Comparison of ENCODE assay signal across 9 cellular contexts in the genomic region with DNA sequence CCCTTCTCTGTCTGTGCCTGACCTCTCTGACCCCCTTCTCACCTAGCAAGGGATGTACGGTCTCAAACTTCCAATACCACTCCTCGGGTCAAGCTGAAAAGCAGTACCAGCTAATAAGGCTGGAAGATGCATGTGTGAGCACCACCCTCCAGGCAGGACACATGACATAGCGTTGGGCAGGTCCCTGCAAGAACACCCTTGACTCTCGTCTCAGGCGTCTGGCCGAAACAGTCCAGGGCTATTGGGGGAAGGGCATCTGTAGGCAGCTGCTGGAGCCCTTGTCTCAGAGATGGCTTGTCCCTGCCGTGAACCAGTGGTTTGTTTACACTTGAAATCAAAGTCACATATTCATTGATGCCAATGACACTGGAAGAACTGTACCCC. TPM values are rescaled to one million over a fixed set of nuclear protein-coding genes. Genes with fewer than 3 reads are reported as not detected.
A peak's percentile ranks its signal among the peaks of the same experiment; 100 is the strongest.
DNase-seq lines count a peak whose midpoint lies in the region; ATAC-seq and TF ChIP-seq lines count a peak whose summit lies in the region.
"Had no signal": no experiment of that assay in that cellular context is flagged by ENCODE, and none has a peak within 500 bp of the region (broad histone marks: within the 10 kb centered on the region; RNA-seq: fewer than 3 reads in every experiment).

No MANE protein-coding gene starts in this region.

- no peak for TF ChIP-seq POLR2A in heart left ventricle (IDR thresholded peaks at IDR 0.05)

- no peak overlapping the region for H3K27ac Mint-ChIP-seq in endothelial cell (ENCODE audit: unreplicated experiment)

- no peak for TF ChIP-seq CTCF in heart left ventricle (IDR thresholded peaks at IDR 0.05)
- TF ChIP-seq CTCF in endothelial cell (IDR thresholded peaks at IDR 0.05; ENCODE audit: unreplicated experiment): no peak

- ATAC-seq in heart left ventricle: peak in 1 of 4 donors; percentile 5
- ATAC-seq in HG03469 (IDR thresholded peaks at IDR 0.05; ENCODE audit: unreplicated experiment): no peak

- peaks cover 43% of the 10 kb centered on the region for H3K36me3 Mint-ChIP-seq in endothelial cell (ENCODE audit: low read depth, unreplicated experiment)

- H3K27ac ChIP-seq in heart left ventricle (peak overlapping the region; percentile 15 to 98 (median 82)), caudate nucleus (ENCODE audit: low read depth, low read length) (peak overlapping the region; percentile 71), mucosa of rectum (ENCODE audit: low read depth in 2 of 2, low read length in 2 of 2) (peak overlapping the region; percentile 90 to 91)

- H3K4me1 ChIP-seq in heart left ventricle: peaks cover 31 to 100% (median 97%) of the 10 kb centered on the region in 12 donors
- peaks cover 39 to 55% of the 10 kb centered on the region in 2 donors for H3K4me1 ChIP-seq in mucosa of rectum (ENCODE audit: control insufficient read depth in 2 of 2, insufficient read depth in 2 of 2, low read length in 2 of 2)

- no peaks in the 10 kb centered on the region for H3K27me3 Mint-ChIP-seq in endothelial cell (ENCODE audit: unreplicated experiment)

- no peaks in the 10 kb centered on the region for H3K27me3 ChIP-seq in heart left ventricle
- H3K27me3 ChIP-seq in mucosa of rectum (ENCODE audit: control insufficient read depth in 2 of 2, insufficient read depth in 2 of 2, low read length in 2 of 2): no peaks in the 10 kb centered on the region

- H3K4me3 ChIP-seq in heart left ventricle (peak overlapping the region in 1 of 12 donors; percentile 7), mucosa of rectum (ENCODE audit: low read length in 2 of 2) (no peak overlapping the region)

- in situ Hi-C loops in G401 (cut with HindIII; ENCODE audit: low sequenced_read_pairs): no loop called here

- intact Hi-C loops in heart left ventricle (cut with DNase I) (no loop called here), cardiac septum (cut with DNase I) (loop anchor here (5.0 kb wide), 1 partner anchor 56 kb away; a partner anchor contains a TSS)

- WGBS in heart left ventricle, 4 donors: 42 to 67% (median 57%) methylated on average over 7 of the region's 7 CpGs

- peak overlapping the region in 1 of 2 donors; percentile 3 for H3K9ac ChIP-seq in mucosa of rectum (ENCODE audit: low read depth in 1 of 2, low read length in 2 of 2)

- peaks cover 0 to 100% (median 97%) of the 10 kb centered on the region in 9 donors for H3K36me3 ChIP-seq in heart left ventricle
- H3K36me3 ChIP-seq in mucosa of rectum (ENCODE audit: control insufficient read depth in 2 of 2, insufficient read depth in 2 of 2, low read length in 2 of 2): peaks cover 81 to 89% of the 10 kb centered on the region in 2 donors

- no peak for DNase-seq in heart left ventricle
- DNase-seq in cardiac septum (ENCODE audit: low spot score): no peak
- DNase-seq in caudate nucleus (lab: John Stamatoyannopoulos, UW): no peak
- DNase-seq in endothelial cell (ENCODE audit: low spot score): no peak
- DNase-seq in NCI-H187 (lab: John Stamatoyannopoulos, UW): no peak
- DNase-seq in G401 (ENCODE audit: low spot score): no peak
- DNase-seq: NCI-H1694 had no signal

- H3K4me3 Mint-ChIP-seq in endothelial cell (ENCODE audit: unreplicated experiment): no peak overlapping the region

- no peaks in the 10 kb centered on the region for H3K9me3 Mint-ChIP-seq in endothelial cell (ENCODE audit: unreplicated experiment)

- peaks cover 13% of the 10 kb centered on the region for H3K4me1 Mint-ChIP-seq in endothelial cell (ENCODE audit: unreplicated experiment)

- H3K9me3 ChIP-seq in heart left ventricle: no peaks in the 10 kb centered on the region
- H3K9me3 ChIP-seq in mucosa of rectum (ENCODE audit: control insufficient read depth in 2 of 2, low read length in 2 of 2): no peaks in the 10 kb centered on the region

RNA-seq across cellular contexts. Expression of a gene that starts 56.5 kb away (rescaled TPM):
- total RNA-seq in heart left ventricle (100 to 1,000 TPM in 5 of 9 donors, 10 to 100 TPM in 4; 67.7 to 133 (median 101) TPM), cardiac septum (83.6 TPM), endothelial cell (ENCODE audit: unreplicated experiment) (116 TPM)
- polyA plus RNA-seq in heart left ventricle: 10 to 100 TPM; 40.6 to 68.0 TPM
- 48.7 and 54.9 TPM in 2 replicates for total RNA-seq in G401 (2014; rRNA removed; shearing (Covaris generic))
